In genomic region chr2:112996635-112997034, GRCh38 we compare ENCODE assay signal across 14 cellular contexts. TPM values are rescaled to one million over a fixed set of nuclear protein-coding genes. Genes with fewer than 3 reads are reported as not detected.
A peak's percentile ranks its signal among the peaks of the same experiment; 100 is the strongest.
DNase-seq lines count a peak whose midpoint lies in the region; ATAC-seq and TF ChIP-seq lines count a peak whose summit lies in the region.
"Had no signal": no experiment of that assay in that cellular context is flagged by ENCODE, and none has a peak within 500 bp of the region (broad histone marks: within the 10 kb centered on the region; RNA-seq: fewer than 3 reads in every experiment).

No MANE protein-coding gene starts in this region.

- H3K9me3 ChIP-seq in OCI-LY7 (ENCODE audit: low read length): peaks cover 14% of the 10 kb centered on the region; the same call in 1 of the 2 replicates
- H3K9me3 ChIP-seq: SJCRH30 had no signal

- TF ChIP-seq CTCF in OCI-LY7 (conservative IDR thresholded peaks at IDR 0.05; ENCODE audit: low read length): no peak

- H3K9me2 ChIP-seq in OCI-LY7 (ENCODE audit: insufficient read depth, low read length): no peaks in the 10 kb centered on the region

- ATAC-seq in effector memory CD8-positive, alpha-beta T cell (replicated peaks): peak; percentile 94
- ATAC-seq in GM21737 (IDR thresholded peaks at IDR 0.05; ENCODE audit: unreplicated experiment): no peak
- no peak for ATAC-seq in GM18873 (IDR thresholded peaks at IDR 0.05; ENCODE audit: low FRiP score, unreplicated experiment)
- no peak for ATAC-seq in HG02870 (IDR thresholded peaks at IDR 0.05; ENCODE audit: unreplicated experiment)

- in situ Hi-C loops in ACHN (cut with HindIII; ENCODE audit: low pct_ligation_motif_present, low pct_unique_long_range_greater_than_20kb, low sequenced_read_pairs): no loop called here

- no peak overlapping the region for H3K27ac ChIP-seq in OCI-LY7 (ENCODE audit: low read depth, low read length, poor library complexity, severe bottlenecking)
- H3K27ac ChIP-seq: SJCRH30 had no signal

- H3K4me3 Mint-ChIP-seq in effector memory CD8-positive, alpha-beta T cell: peak overlapping the region; percentile 15 to 38

- no peak overlapping the region for H3K4me3 ChIP-seq in OCI-LY7 (ENCODE audit: low read depth, low read length, poor library complexity, severe bottlenecking)
- H3K4me3 ChIP-seq: SJCRH30 had no signal

- no peaks in the 10 kb centered on the region for H3K36me3 ChIP-seq in OCI-LY7 (ENCODE audit: insufficient read depth, low read length)
- H3K36me3 ChIP-seq: SJCRH30 had no signal

- BruUV-seq in OCI-LY7 (replicated peaks; lab: Mats Ljungman, UMichigan): no TSS peak

- H3K4me1 ChIP-seq in OCI-LY7 (ENCODE audit: insufficient read depth, low read length, poor library complexity, severe bottlenecking): no peaks in the 10 kb centered on the region
- H3K4me1 ChIP-seq: SJCRH30 had no signal

- peaks cover 31 to 47% of the 10 kb centered on the region in 2 donors for H3K27me3 Mint-ChIP-seq in effector memory CD8-positive, alpha-beta T cell

- H3K36me3 Mint-ChIP-seq in effector memory CD8-positive, alpha-beta T cell (ENCODE audit: insufficient read depth): no peaks in the 10 kb centered on the region

- DNase-seq in OCI-LY7 (ENCODE audit: low spot score) (peak; percentile 15), ACHN (no peak)
- DNase-seq in activated CD8-positive, alpha-beta memory T cell treated with anti-CD3 and anti-CD28 coated beads, Interleukin-2, amount 50 U/mL, for 4 hours: peak; percentile 59
- peak; percentile 18 to 52 (median 26) for DNase-seq in effector memory CD8-positive, alpha-beta T cell
- DNase-seq in stimulated activated CD8-positive, alpha-beta memory T cell treated with anti-CD3 and anti-CD28 coated beads, Interleukin-4, amount 100 ng/mL, for 48 hours: peak; percentile 57
- DNase-seq: Calu3, NCI-H2081, SJCRH30 had no signal

- intact Hi-C loops in OCI-LY7 (cut with micrococcal nuclease; ENCODE audit: unreplicated experiment): no loop called here

- POLR2A ChIA-PET in OCI-LY7 (lab: Charles Lee): no interaction called here

- H2AFZ ChIP-seq in OCI-LY7 (ENCODE audit: low read length): peak overlapping the region; percentile 58

- peaks cover 4 to 21% of the 10 kb centered on the region in 2 donors for H3K9me3 Mint-ChIP-seq in effector memory CD8-positive, alpha-beta T cell

- H4K20me1 ChIP-seq in OCI-LY7 (ENCODE audit: insufficient read depth, low read length): no peaks in the 10 kb centered on the region

- peaks cover 6 to 16% of the 10 kb centered on the region in 2 donors for H3K4me1 Mint-ChIP-seq in effector memory CD8-positive, alpha-beta T cell (ENCODE audit: low read depth in 2 of 2)

- H3K79me2 ChIP-seq in OCI-LY7 (ENCODE audit: insufficient read depth, low read depth, low read length): no peaks in the 10 kb centered on the region

- H3K4me2 ChIP-seq in OCI-LY7 (ENCODE audit: low read length): no peak overlapping the region; the same call in 1 of the 2 replicates

- CTCF ChIA-PET in OCI-LY7 (lab: Charles Lee; ENCODE audit: unreplicated experiment): no interaction called here

- H3K27ac Mint-ChIP-seq in effector memory CD8-positive, alpha-beta T cell: peak overlapping the region in 1 of 2 donors; percentile 52

RNA-seq across cellular contexts. Expression of gene IL36A, which starts 8.6 kb away (rescaled TPM):
- total RNA-seq in OCI-LY7 (2014; rRNA removed; shearing (Covaris generic)): not detected in 2 replicates
- not detected in 2 replicates for total RNA-seq in OCI-LY7 (2022)
- total RNA-seq: Calu3, lower leg skin, pulmonary artery endothelial cell, SJCRH30, ureter had no signal

RNA-seq across cellular contexts. Expression of gene IL36G, which starts 18.8 kb away (rescaled TPM):
- not detected in 2 replicates for total RNA-seq in OCI-LY7 (2014; rRNA removed; shearing (Covaris generic))
- not detected in 2 replicates for total RNA-seq in OCI-LY7 (2022)
- total RNA-seq: pulmonary artery endothelial cell, SJCRH30, ureter had no signal

RNA-seq across cellular contexts. Expression of gene IL36B, which starts 56.0 kb away (rescaled TPM):
- total RNA-seq in OCI-LY7 (2014; rRNA removed; shearing (Covaris generic)): not detected in 2 replicates
- not detected in 2 replicates for total RNA-seq in OCI-LY7 (2022)
- total RNA-seq: Calu3, pulmonary artery endothelial cell, SJCRH30, ureter had no signal
